18 cellular contexts compared by ENCODE assay signal in genomic region chr1:193457676-193458075, GRCh38.
DNase-seq lines count a peak whose midpoint lies in the region; ATAC-seq and TF ChIP-seq lines count a peak whose summit lies in the region.
"Had no signal": no experiment of that assay in that cellular context is flagged by ENCODE, and none has a peak within 500 bp of the region (broad histone marks: within the 10 kb centered on the region; RNA-seq: fewer than 3 reads in every experiment).

No MANE protein-coding gene starts in this region.

- H3K27ac Mint-ChIP-seq in CD8-positive, alpha-beta T cell: no peak overlapping the region
- H3K27ac Mint-ChIP-seq: activated naive CD8-positive, alpha-beta T cell; natural killer cell had no signal

- no peak overlapping the region for H3K4me3 Mint-ChIP-seq in CD8-positive, alpha-beta T cell
- H3K4me3 Mint-ChIP-seq: activated CD8-positive, alpha-beta T cell treated with anti-CD3 and anti-CD28 coated beads for 36 hours; activated naive CD8-positive, alpha-beta T cell; natural killer cell had no signal

- no peaks in the 10 kb centered on the region for H3K9me3 Mint-ChIP-seq in CD8-positive, alpha-beta T cell
- H3K9me3 Mint-ChIP-seq: activated CD8-positive, alpha-beta T cell treated with anti-CD3 and anti-CD28 coated beads for 36 hours; natural killer cell had no signal

- H4K20me1 ChIP-seq in SU-DHL-6 (ENCODE audit: low read depth, low read length): no peaks in the 10 kb centered on the region

- H3K4me3 ChIP-seq in CD8-positive, alpha-beta T cell (ENCODE audit: low read depth, low read length): no peak overlapping the region
- H3K4me3 ChIP-seq in SU-DHL-6 (ENCODE audit: insufficient read depth, low read length, poor library complexity, severe bottlenecking) (peak overlapping the region; percentile 24), suprapubic skin (no peak overlapping the region), body of pancreas (no peak overlapping the region)
- H3K4me3 ChIP-seq: coronary artery, gastroesophageal sphincter, sigmoid colon had no signal

- 0 out of 2 replicates have a peak, but pooled peaks cover 3% of the 10 kb centered on the region for H3F3A ChIP-seq in SU-DHL-6 (ENCODE audit: insufficient read depth)

- POLR2A ChIA-PET in CD8-positive, alpha-beta T cell (lab: Charles Lee): interaction anchor here (1.3 to 2.4 kb wide), 3 partner anchors 19 to 272 kb away, joined by 5 to 10 read pairs (median 9); partner anchors contain the start of gene B3GALT2

- no peaks in the 10 kb centered on the region for H3K79me2 ChIP-seq in SU-DHL-6 (ENCODE audit: insufficient read depth, low read length)

- no peaks in the 10 kb centered on the region for H3K9me2 ChIP-seq in SU-DHL-6 (replicated peaks; ENCODE audit: insufficient read depth, low read length)

- H3K36me3 Mint-ChIP-seq in CD8-positive, alpha-beta T cell: no peaks in the 10 kb centered on the region
- H3K36me3 Mint-ChIP-seq: activated naive CD8-positive, alpha-beta T cell; natural killer cell had no signal

- H3K27me3 Mint-ChIP-seq in CD8-positive, alpha-beta T cell (ENCODE audit: low read depth): no peaks in the 10 kb centered on the region
- H3K27me3 Mint-ChIP-seq: activated CD8-positive, alpha-beta T cell treated with anti-CD3 and anti-CD28 coated beads for 36 hours; activated naive CD8-positive, alpha-beta T cell had no signal

- H3K4me1 Mint-ChIP-seq in CD8-positive, alpha-beta T cell (ENCODE audit: low read depth): peaks cover 24% of the 10 kb centered on the region

- DNase-seq in CD8-positive, alpha-beta T cell: no peak
- DNase-seq in EL (peak; percentile 18), foreskin keratinocyte (peak; percentile 46 to 74), suprapubic skin (ENCODE audit: low spot score in 2 of 2) (no peak), body of pancreas (no peak)
- DNase-seq: activated CD8-positive, alpha-beta T cell treated with anti-CD3 and anti-CD28 coated beads for 36 hours; C1 segment of cervical spinal cord; islet precursor cell; KBM-7; natural killer cell; sigmoid colon; substantia nigra had no signal

- CTCF ChIA-PET in CD8-positive, alpha-beta T cell (lab: Charles Lee): interaction anchor here (1.9 kb wide), 1 partner anchor 9 kb away, joined by 6 read pairs; no protein-coding TSS in a partner anchor

- no peaks in the 10 kb centered on the region for H3K27me3 ChIP-seq in CD8-positive, alpha-beta T cell (ENCODE audit: insufficient read depth, low read length)
- H3K27me3 ChIP-seq in SU-DHL-6 (ENCODE audit: low read length) (no peaks in the 10 kb centered on the region), foreskin keratinocyte (peaks cover 2% of the 10 kb centered on the region), suprapubic skin (no peaks in the 10 kb centered on the region), body of pancreas (no peaks in the 10 kb centered on the region)
- H3K27me3 ChIP-seq: gastroesophageal sphincter, sigmoid colon had no signal

- peaks cover 5% of the 10 kb centered on the region for H3K4me1 ChIP-seq in CD8-positive, alpha-beta T cell (ENCODE audit: insufficient read depth, low read length)
- peaks cover 1% of the 10 kb centered on the region for H3K4me1 ChIP-seq in foreskin keratinocyte
- H3K4me1 ChIP-seq in suprapubic skin: no peaks in the 10 kb centered on the region
- no peaks in the 10 kb centered on the region for H3K4me1 ChIP-seq in body of pancreas
- H3K4me1 ChIP-seq: sigmoid colon had no signal

- no peak for TF ChIP-seq CTCF in CD8-positive, alpha-beta T cell (IDR thresholded peaks at IDR 0.05)
- no peak for TF ChIP-seq CTCF in SU-DHL-6 (IDR thresholded peaks at IDR 0.05; ENCODE audit: insufficient read depth, low read length, poor library complexity, severe bottlenecking)
- no peak for TF ChIP-seq CTCF in foreskin keratinocyte (conservative IDR thresholded peaks at IDR 0.05)
- no peak for TF ChIP-seq CTCF in suprapubic skin (IDR thresholded peaks at IDR 0.05)
- TF ChIP-seq CTCF in body of pancreas (IDR thresholded peaks at IDR 0.05): no peak

- peak overlapping the region; percentile 15; the same call in 1 of the 2 replicates for H3K9ac ChIP-seq in SU-DHL-6 (ENCODE audit: low read length)

- no peaks in the 10 kb centered on the region for H3K9me3 ChIP-seq in CD8-positive, alpha-beta T cell (ENCODE audit: low read length)
- no peaks in the 10 kb centered on the region for H3K9me3 ChIP-seq in SU-DHL-6 (ENCODE audit: insufficient read depth, low read length)
- no peaks in the 10 kb centered on the region for H3K9me3 ChIP-seq in suprapubic skin
- no peaks in the 10 kb centered on the region for H3K9me3 ChIP-seq in body of pancreas
- H3K9me3 ChIP-seq: gastroesophageal sphincter, sigmoid colon had no signal

- H2AFZ ChIP-seq in SU-DHL-6 (ENCODE audit: low read depth, low read length, severe bottlenecking): peak overlapping the region; percentile 89

- WGBS in suprapubic skin: 54% methylated on average over 9 of the region's 9 CpGs
- 32 to 37% methylated on average over 9 of the region's 9 CpGs for WGBS in body of pancreas, 2 donors

- TF ChIP-seq EP300 in suprapubic skin (IDR thresholded peaks at IDR 0.05): no peak

- TF ChIP-seq POLR2A in suprapubic skin (IDR thresholded peaks at IDR 0.05) (no peak), body of pancreas (IDR thresholded peaks at IDR 0.05) (no peak)

- peak overlapping the region; percentile 63 for H3K4me2 ChIP-seq in SU-DHL-6 (ENCODE audit: low read depth, low read length, poor library complexity, severe bottlenecking)

- no peaks in the 10 kb centered on the region for H3K36me3 ChIP-seq in CD8-positive, alpha-beta T cell (ENCODE audit: insufficient read depth, low read length)
- no peaks in the 10 kb centered on the region for H3K36me3 ChIP-seq in SU-DHL-6 (ENCODE audit: low read length)
- H3K36me3 ChIP-seq in suprapubic skin: no peaks in the 10 kb centered on the region
- no peaks in the 10 kb centered on the region for H3K36me3 ChIP-seq in body of pancreas (replicated peaks in 1 of 2; ENCODE audit: insufficient read depth in 1 of 2, low read depth in 2 of 2)
- H3K36me3 ChIP-seq: gastroesophageal sphincter, sigmoid colon had no signal

- no peak overlapping the region for H3K27ac ChIP-seq in CD8-positive, alpha-beta T cell (ENCODE audit: low read depth, low read length)
- peak overlapping the region; percentile 35; the same call in 1 of the 2 replicates for H3K27ac ChIP-seq in SU-DHL-6 (ENCODE audit: low read depth, low read length)
- H3K27ac ChIP-seq in foreskin keratinocyte: no peak overlapping the region
- H3K27ac ChIP-seq in suprapubic skin: no peak overlapping the region
- H3K27ac ChIP-seq in body of pancreas: no peak overlapping the region
- H3K27ac ChIP-seq: coronary artery, gastroesophageal sphincter, sigmoid colon had no signal

- peak; percentile 32 for ATAC-seq in CD8-positive, alpha-beta T cell
- peak; percentile 46 for ATAC-seq in foreskin keratinocyte
- ATAC-seq in GM18511 (IDR thresholded peaks at IDR 0.05; ENCODE audit: unreplicated experiment): no peak
- ATAC-seq in body of pancreas: no peak
- ATAC-seq: activated CD8-positive, alpha-beta T cell treated with anti-CD3 and anti-CD28 coated beads for 36 hours; gastroesophageal sphincter; natural killer cell; Panc1 had no signal

- intact Hi-C loops in CD8-positive, alpha-beta T cell (cut with DNase I, micrococcal nuclease): loop anchor here in 1 of 2 experiments (2.0 kb wide), 1 partner anchor 21 kb away; no protein-coding TSS in a partner anchor
- intact Hi-C loops in body of pancreas (cut with DNase I): no loop called here

Comparison
In these comparisons a context has a peak if more than half of its experiments do, and no peak if none do; other contexts are left out.
1. ATAC-seq: peak in CD8-positive, alpha-beta T cell (single experiment) and foreskin keratinocyte (single experiment); none in GM18511 (single experiment) and body of pancreas (single experiment).
2. DNase-seq: peak in EL (single experiment) and foreskin keratinocyte (2 of 2); none in CD8-positive, alpha-beta T cell (0 of 7), suprapubic skin (0 of 2) and body of pancreas (0 of 4).